Comparison of ENCODE assay signal across 21 cellular contexts in the genomic region with DNA sequence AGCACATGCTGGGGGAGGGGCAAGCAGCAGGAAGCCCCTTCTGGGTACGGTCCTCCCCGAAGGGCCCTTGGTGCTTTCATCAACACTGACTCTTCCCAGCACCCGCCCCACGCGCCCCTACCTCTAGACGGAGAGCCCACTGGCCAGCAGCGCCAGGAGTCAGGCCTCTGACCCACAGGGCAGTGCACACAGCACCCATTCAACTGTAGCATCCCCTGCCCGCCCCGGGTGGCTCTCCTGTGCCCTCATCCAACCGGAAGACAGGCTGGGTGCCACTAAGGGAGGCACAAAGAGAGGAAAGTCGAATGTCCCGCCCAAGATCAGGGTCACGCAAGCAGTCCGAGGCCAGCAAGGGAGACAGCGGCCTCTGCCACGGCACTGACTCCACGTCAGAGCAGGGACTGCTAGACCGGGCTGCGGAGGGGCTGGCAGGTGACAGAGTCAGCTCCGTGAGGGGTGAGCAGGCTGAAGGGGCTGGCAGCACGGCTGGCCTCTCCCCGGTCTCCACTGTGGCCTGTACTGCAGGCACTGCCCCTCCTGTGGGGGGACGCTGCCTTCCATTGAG. TPM values are rescaled to one million over a fixed set of nuclear protein-coding genes. Genes with fewer than 3 reads are reported as not detected.
A peak's percentile ranks its signal among the peaks of the same experiment; 100 is the strongest.
DNase-seq lines count a peak whose midpoint lies in the region; ATAC-seq and TF ChIP-seq lines count a peak whose summit lies in the region.
"Had no signal": no experiment of that assay in that cellular context is flagged by ENCODE, and none has a peak within 500 bp of the region (broad histone marks: within the 10 kb centered on the region; RNA-seq: fewer than 3 reads in every experiment).

No MANE protein-coding gene starts in this region.

- H3K9me3 Mint-ChIP-seq in dendritic cell treated with granulocyte-macrophage colony-stimulating factor and Interleukin-4, amounts not matched to agents 40 ng/mL and 50 ng/mL, for 4 days, result no peaks in the 10 kb centered on the region
- H3K9me3 Mint-ChIP-seq: CD14-positive monocyte had no signal

- H3K27ac ChIP-seq in right lobe of liver, result no peak overlapping the region
- no peak overlapping the region for H3K27ac ChIP-seq in upper lobe of right lung
- H3K27ac ChIP-seq in left lung, result peak overlapping the region in 1 of 2 donors; percentile 23
- H3K27ac ChIP-seq: KMS-11, Peyer's patch had no signal

- H3K4me3 ChIP-seq in right lobe of liver (no peak overlapping the region), upper lobe of right lung (no peak overlapping the region), left lung (no peak overlapping the region)
- H3K4me3 ChIP-seq: Peyer's patch had no signal

- no peak for TF ChIP-seq CTCF in right lobe of liver (IDR thresholded peaks at IDR 0.05)
- no peak for TF ChIP-seq CTCF in upper lobe of right lung (IDR thresholded peaks at IDR 0.05)
- no peak for TF ChIP-seq CTCF in left lung (IDR thresholded peaks at IDR 0.05)
- no peak for TF ChIP-seq CTCF in GM20000 (IDR thresholded peaks at IDR 0.05; ENCODE audit: extremely low read depth, missing control alignments)

- H3K27me3 ChIP-seq in right lobe of liver (no peaks in the 10 kb centered on the region), upper lobe of right lung (no peaks in the 10 kb centered on the region), left lung (peaks cover 0 to 15% of the 10 kb centered on the region in 2 donors)
- H3K27me3 ChIP-seq: Peyer's patch had no signal

- ATAC-seq in Right ventricle myocardium inferior, result no peak
- ATAC-seq in Right ventricle myocardium superior (ENCODE audit: poor library complexity), result no peak
- ATAC-seq in right lobe of liver, result peak; percentile 13 to 35 (median 30)
- ATAC-seq in upper lobe of right lung, result no peak
- no peak for ATAC-seq in left lung
- ATAC-seq: HCT116 had no signal

- intact Hi-C loops in Right ventricle myocardium inferior (cut with DNase I) (no loop called here), Right ventricle myocardium superior (cut with DNase I) (no loop called here), right lobe of liver (cut with DNase I) (loop anchor here (5.0 kb wide), 2 partner anchors 71 to 76 kb away; no protein-coding TSS in a partner anchor), upper lobe of right lung (cut with DNase I) (no loop called here), left lung (cut with DNase I) (no loop called here)
- intact Hi-C loops in dendritic cell treated with granulocyte-macrophage colony-stimulating factor and Interleukin-4, amounts not matched to agents 40 ng/mL and 50 ng/mL, for 4 days (cut with micrococcal nuclease), result no loop called here

- no peak for TF ChIP-seq POLR2A in right lobe of liver (IDR thresholded peaks at IDR 0.05)

- no peaks in the 10 kb centered on the region for H3K27me3 Mint-ChIP-seq in dendritic cell treated with granulocyte-macrophage colony-stimulating factor and Interleukin-4, amounts not matched to agents 40 ng/mL and 50 ng/mL, for 4 days

- H3K4me3 Mint-ChIP-seq in dendritic cell treated with granulocyte-macrophage colony-stimulating factor and Interleukin-4, amounts not matched to agents 40 ng/mL and 50 ng/mL, for 4 days, result no peak overlapping the region
- H3K4me3 Mint-ChIP-seq: CD14-positive monocyte had no signal

- 39% methylated on average over 5 of the region's 23 CpGs for WGBS in right lobe of liver (ENCODE audit: insufficient coverage, low coverage, low lambda C conversion rate, missing lambda C conversion rate)

- peak overlapping the region; percentile 0 for H3K27ac Mint-ChIP-seq in dendritic cell treated with granulocyte-macrophage colony-stimulating factor and Interleukin-4, amounts not matched to agents 40 ng/mL and 50 ng/mL, for 4 days

- peak; percentile 60 for DNase-seq in Right ventricle myocardium inferior (ENCODE audit: missing footprints)
- no peak for DNase-seq in Right ventricle myocardium superior
- DNase-seq in right lobe of liver, result peak; percentile 52 to 76 (median 73)
- peak; percentile 51 for DNase-seq in upper lobe of right lung
- DNase-seq in left lung, result no peak
- no peak for DNase-seq in COR-L47 (lab: John Stamatoyannopoulos, UW)
- DNase-seq in GM20000 (ENCODE audit: low spot score), result no peak
- DNase-seq: Caco-2, DMS79, NCI-H1092, NCI-H510A treated with DMSO at 0.1 percent for 48 hours, SIG-M5, SW 1271 had no signal

- no peaks in the 10 kb centered on the region for H3K9me3 ChIP-seq in right lobe of liver
- H3K9me3 ChIP-seq in upper lobe of right lung, result no peaks in the 10 kb centered on the region
- no peaks in the 10 kb centered on the region for H3K9me3 ChIP-seq in left lung
- H3K9me3 ChIP-seq: Caco-2, Peyer's patch had no signal

- H3K4me1 ChIP-seq in right lobe of liver (peaks cover 0 to 28% (median 1%) of the 10 kb centered on the region in 4 donors), upper lobe of right lung (no peaks in the 10 kb centered on the region), left lung (peaks cover 0 to 31% of the 10 kb centered on the region in 2 donors)

- H3K4me1 Mint-ChIP-seq in dendritic cell treated with granulocyte-macrophage colony-stimulating factor and Interleukin-4, amounts not matched to agents 40 ng/mL and 50 ng/mL, for 4 days (ENCODE audit: low read depth), result peaks cover 17% of the 10 kb centered on the region

- peaks cover 0 to 15% (median 9%) of the 10 kb centered on the region in 4 donors for H3K36me3 ChIP-seq in right lobe of liver
- peaks cover 4% of the 10 kb centered on the region for H3K36me3 ChIP-seq in upper lobe of right lung
- peaks cover 0 to 19% of the 10 kb centered on the region in 2 donors for H3K36me3 ChIP-seq in left lung

- peaks cover 16% of the 10 kb centered on the region for H3K36me3 Mint-ChIP-seq in dendritic cell treated with granulocyte-macrophage colony-stimulating factor and Interleukin-4, amounts not matched to agents 40 ng/mL and 50 ng/mL, for 4 days (ENCODE audit: low read depth)

RNA-seq across cellular contexts. Expression of gene MSRB1, which starts 9.8 kb away (rescaled TPM):
- 25.3 TPM for total RNA-seq in Right ventricle myocardium inferior
- 22.8 TPM for total RNA-seq in Right ventricle myocardium superior
- total RNA-seq in right lobe of liver, result 100 to 1,000 TPM in 3 of 6 experiments, 10 to 100 TPM in 3; 63.4 to 121 (median 98.5) TPM
- total RNA-seq in upper lobe of right lung, result 28.8 TPM
- 10 to 100 TPM; 26.1 to 66.7 TPM for total RNA-seq in left lung

RNA-seq across cellular contexts. Expression of gene HS3ST6, which starts 15.0 kb away (rescaled TPM):
- total RNA-seq in Right ventricle myocardium inferior (not detected), Right ventricle myocardium superior (not detected), right lobe of liver (not detected), upper lobe of right lung (not detected), left lung (1 to 10 TPM in 1 of 2 donors, not detected in 1; 1.4 TPM)
- total RNA-seq: A673, Caco-2, M059J, Peyer's patch had no signal

RNA-seq across cellular contexts. Expression of gene RPL3L, which starts 21.3 kb away (rescaled TPM):
- total RNA-seq in Right ventricle myocardium inferior (271 TPM), Right ventricle myocardium superior (304 TPM), right lobe of liver (under 1 TPM in 1 of 6 experiments, not detected in 5; 0.12 TPM), upper lobe of right lung (not detected), left lung (under 1 TPM in 1 of 2 donors, not detected in 1; 0.13 TPM)
- total RNA-seq: A673, Caco-2, G401, M059J, Peyer's patch had no signal

RNA-seq across cellular contexts. Expression of gene NDUFB10, which starts 26.2 kb away (rescaled TPM):
- total RNA-seq in Right ventricle myocardium inferior (737 TPM), Right ventricle myocardium superior (723 TPM), right lobe of liver (100 to 1,000 TPM in 2 of 6 experiments, 10 to 100 TPM in 4; 68.7 to 210 (median 81.2) TPM), upper lobe of right lung (86.7 TPM), left lung (100 to 1,000 TPM in 1 of 2 donors, 10 to 100 TPM in 1; 97.8 to 102 TPM)

RNA-seq across cellular contexts. Expression of gene RPS2, which starts 31.4 kb away (rescaled TPM):
- total RNA-seq in Right ventricle myocardium inferior (907 TPM), Right ventricle myocardium superior (770 TPM), right lobe of liver (1,000 to 10,000 TPM in 1 of 6 experiments, 100 to 1,000 TPM in 5; 451 to 1,052 (median 541) TPM), upper lobe of right lung (1,490 TPM), left lung (1,000 to 10,000 TPM; 1,832 to 2,162 TPM)

Comparison
In these comparisons a context has a peak if more than half of its experiments do, and no peak if none do; other contexts are left out.
1. DNase-seq: peak in Right ventricle myocardium inferior (single experiment), right lobe of liver (3 of 3) and upper lobe of right lung (single experiment); none in Right ventricle myocardium superior (single experiment), left lung (0 of 2), COR-L47 (single experiment) and GM20000 (single experiment).
2. ATAC-seq: peak in right lobe of liver (4 of 4); none in Right ventricle myocardium inferior (single experiment), Right ventricle myocardium superior (single experiment), upper lobe of right lung (single experiment) and left lung (single experiment).
3. RNA of gene RPL3L, which starts 21.3 kb away (total RNA-seq): 304 TPM in Right ventricle myocardium superior (single experiment) and 271 TPM in Right ventricle myocardium inferior (single experiment); 0.13 TPM in left lung, 0.12 TPM in right lobe of liver and not detected in upper lobe of right lung (single experiment); every median in the first group is over 100 times any median in the second.
4. intact Hi-C loops: an anchor here in right lobe of liver (5.0 kb wide); none called in Right ventricle myocardium inferior, Right ventricle myocardium superior, dendritic cell treated with granulocyte-macrophage colony-stimulating factor and Interleukin-4, amounts not matched to agents 40 ng/mL and 50 ng/mL, for 4 days, upper lobe of right lung and left lung.